ENCODE assay signal across 9 cellular contexts in the genomic region with DNA sequence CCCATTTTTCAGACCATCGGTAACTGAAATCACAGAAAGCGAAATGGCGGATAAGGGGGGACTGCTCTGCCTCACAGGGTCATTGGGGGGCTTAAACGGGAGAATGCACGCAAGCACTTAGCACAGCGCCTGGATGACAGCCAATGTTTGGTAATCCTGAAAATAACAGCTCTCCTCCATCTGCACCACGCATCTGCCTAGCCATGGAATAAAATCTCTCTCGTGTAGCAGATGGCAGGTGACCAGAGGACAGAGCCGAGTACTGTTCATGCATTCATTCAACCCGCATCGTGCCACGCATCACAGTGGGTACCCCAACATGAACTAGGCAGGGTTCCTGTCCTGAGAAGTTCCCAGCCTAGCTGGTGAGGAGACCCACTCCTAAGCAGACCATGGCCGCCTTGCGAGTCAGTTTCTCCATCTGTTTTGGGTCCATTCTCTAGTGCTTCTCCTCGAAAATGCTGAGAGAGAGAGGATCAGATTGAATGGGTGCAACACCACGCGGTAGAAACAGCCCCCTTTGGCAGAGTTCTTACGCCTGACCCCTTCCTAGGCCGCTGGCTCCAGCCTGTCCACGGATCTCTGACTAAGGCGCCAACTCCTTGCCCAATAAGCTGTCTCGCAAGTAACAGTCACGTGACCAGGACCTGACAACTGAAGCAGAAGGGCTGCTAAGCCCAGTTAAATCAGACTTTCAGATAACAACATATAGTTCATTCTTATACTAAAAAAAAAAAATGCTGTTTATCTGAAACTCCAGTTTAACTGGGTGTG. TPM values are rescaled to one million over a fixed set of nuclear protein-coding genes. Genes with fewer than 3 reads are reported as not detected.
DNase-seq lines count a peak whose midpoint lies in the region; ATAC-seq and TF ChIP-seq lines count a peak whose summit lies in the region.
"Had no signal": no experiment of that assay in that cellular context is flagged by ENCODE, and none has a peak within 500 bp of the region (broad histone marks: within the 10 kb centered on the region; RNA-seq: fewer than 3 reads in every experiment).

No MANE protein-coding gene starts in this region.

- intact Hi-C loops in mucosa of descending colon (cut with DNase I, micrococcal nuclease) (no loop called here), A673 (cut with micrococcal nuclease; ENCODE audit: unreplicated experiment) (no loop called here)

- H3K4me1 Mint-ChIP-seq in endodermal cell = peaks cover 16% of the 10 kb centered on the region

- CTCF ChIA-PET in AG04450 (lab: Charles Lee) (no interaction called here), A673 (lab: Charles Lee) (interaction anchor here (0.6 kb wide), 1 partner anchor 309 kb away, joined by 6 read pairs; no protein-coding TSS in a partner anchor)

- POLR2A ChIA-PET in AG04450 (lab: Yijun Ruan, JAX) = interaction anchor here (0.9 to 1.9 kb wide), 4 partner anchors 11 to 28 kb away, joined by 3 to 15 read pairs (median 6); no protein-coding TSS in a partner anchor
- POLR2A ChIA-PET in A673 (lab: Charles Lee; ENCODE audit: low non-redundant PET) = no interaction called here

- no peak overlapping the region for H3K27ac Mint-ChIP-seq in endodermal cell

- BruUV-seq in A673 (replicated peaks; lab: Mats Ljungman, UMichigan) = no TSS peak

- 90 to 92% methylated on average over 18 to 23 of the region's 23 CpGs for WGBS in endodermal cell (ENCODE audit: insufficient coverage in 1 of 2, insufficient read length in 1 of 2), 2 experiments

- H3K27ac ChIP-seq in AG04450 (ENCODE audit: low read depth, low read length) = peak overlapping the region; percentile 96
- H3K27ac ChIP-seq in endodermal cell (ENCODE audit: low read depth, low read length) = no peak overlapping the region
- no peak overlapping the region for H3K27ac ChIP-seq in A673 (ENCODE audit: low read depth, low read length, poor library complexity, severe bottlenecking)
- H3K27ac ChIP-seq: RWPE1 had no signal

- peaks cover 3% of the 10 kb centered on the region; the same call in 1 of the 2 replicates for H3K9me3 ChIP-seq in AG04450 (ENCODE audit: control insufficient read depth, insufficient read depth, low read length)
- peaks cover 12% of the 10 kb centered on the region for H3K9me3 ChIP-seq in endodermal cell (ENCODE audit: control insufficient read depth, low read length)
- peaks cover 7% of the 10 kb centered on the region for H3K9me3 ChIP-seq in mucosa of descending colon
- H3K9me3 ChIP-seq in A673 (ENCODE audit: low read depth, low read length, poor library complexity, severe bottlenecking) = peaks cover 11% of the 10 kb centered on the region

- DNase-seq in AG04450 (ENCODE audit: low read depth, low spot score) (peak; percentile 74), NCI-H446 treated with DMSO at 0.1 percent for 48 hours (lab: John Stamatoyannopoulos, UW) (peak; percentile 69), endodermal cell (peak; percentile 41), mucosa of descending colon (peak in 2 of 3 donors; percentile 43 to 62), A673 (ENCODE audit: low spot score) (no peak), AG08395 (ENCODE audit: low spot score) (no peak), foreskin melanocyte (no peak)

- H3K4me3 ChIP-seq in AG04450 (ENCODE audit: low read depth, low read length) (no peak overlapping the region), endodermal cell (ENCODE audit: low read length) (no peak overlapping the region), mucosa of descending colon (no peak overlapping the region), A673 (ENCODE audit: low read depth, low read length, poor library complexity, severe bottlenecking) (no peak overlapping the region)

- peaks cover 2% of the 10 kb centered on the region for H3K36me3 Mint-ChIP-seq in endodermal cell (ENCODE audit: low read depth)

- H3K36me3 ChIP-seq in endodermal cell (ENCODE audit: control insufficient read depth, insufficient read depth, low read length) (no peaks in the 10 kb centered on the region), mucosa of descending colon (ENCODE audit: low read depth) (no peaks in the 10 kb centered on the region), A673 (ENCODE audit: insufficient read depth, low read length, poor library complexity, severe bottlenecking) (no peaks in the 10 kb centered on the region)

- H3K4me1 ChIP-seq in endodermal cell (ENCODE audit: control insufficient read depth, insufficient read depth, low read length) (no peaks in the 10 kb centered on the region), mucosa of descending colon (ENCODE audit: low read depth) (peaks cover 11% of the 10 kb centered on the region), A673 (ENCODE audit: insufficient read depth, low read length, poor library complexity, severe bottlenecking) (no peaks in the 10 kb centered on the region)

- TF ChIP-seq CTCF in AG04450 (IDR thresholded peaks at IDR 0.05; ENCODE audit: low read depth, low read length) = no peak
- TF ChIP-seq CTCF in endodermal cell (conservative IDR thresholded peaks at IDR 0.05) = no peak
- TF ChIP-seq CTCF in mucosa of descending colon (IDR thresholded peaks at IDR 0.05) = no peak
- no peak for TF ChIP-seq CTCF in A673 (conservative IDR thresholded peaks at IDR 0.05; ENCODE audit: low read depth, low read length)

- peaks cover 19% of the 10 kb centered on the region for H3K9me3 Mint-ChIP-seq in endodermal cell

- no peak overlapping the region for H3K9ac ChIP-seq in endodermal cell (ENCODE audit: extremely low read depth, low read length, poor library complexity, severe bottlenecking)

- no peak overlapping the region for H3K4me3 Mint-ChIP-seq in endodermal cell

- H3K27me3 ChIP-seq in AG04450 (ENCODE audit: control insufficient read depth, insufficient read depth, low read length) (no peaks in the 10 kb centered on the region), endodermal cell (ENCODE audit: control insufficient read depth, insufficient read depth, low read length, poor library complexity, severe bottlenecking) (no peaks in the 10 kb centered on the region), A673 (replicated peaks; ENCODE audit: insufficient read depth, low read depth, low read length, poor library complexity) (no peaks in the 10 kb centered on the region)

- peaks cover 31% of the 10 kb centered on the region for H3K27me3 Mint-ChIP-seq in endodermal cell (ENCODE audit: insufficient read depth)

- ATAC-seq in mucosa of descending colon (peak; percentile 71), GM18520 (IDR thresholded peaks at IDR 0.05; ENCODE audit: unreplicated experiment) (no peak)

RNA-seq across cellular contexts. Expression of gene SLC1A7, which starts 7.3 kb away (rescaled TPM):
- polyA plus RNA-seq in AG04450 (2011; rRNA removed) = 0.05 and 0.11 TPM in 2 replicates
- polyA minus RNA-seq in AG04450 (2011; rRNA and poly(A)+ RNA removed) = not detected in 2 replicates
- total RNA-seq in endodermal cell (1 to 10 TPM; 1.7 to 2.3 TPM), mucosa of descending colon (under 1 TPM; 0.72 to 0.98 (median 0.93) TPM), A673 (2021) (not detected in 2 replicates)
- polyA plus RNA-seq in endodermal cell (2013, experiment 1 of 2) = not detected
- 0.12 TPM for polyA plus RNA-seq in endodermal cell (2013, experiment 2 of 2)

Comparison
In these comparisons a context has a peak if more than half of its experiments do, and no peak if none do; other contexts are left out.
1. DNase-seq: peak in AG04450 (single experiment), NCI-H446 treated with DMSO at 0.1 percent for 48 hours (single experiment), endodermal cell (single experiment) and mucosa of descending colon (2 of 3); none in A673 (single experiment), AG08395 (single experiment) and foreskin melanocyte (single experiment).